In genomic region chr1:204852854-204853253, GRCh38 we compare ENCODE assay signal across 7 cellular contexts. TPM values are rescaled to one million over a fixed set of nuclear protein-coding genes. Genes with fewer than 3 reads are reported as not detected.
"Had no signal": no experiment of that assay in that cellular context is flagged by ENCODE, and none has a peak within 500 bp of the region (broad histone marks: within the 10 kb centered on the region; RNA-seq: fewer than 3 reads in every experiment).

No MANE protein-coding gene starts in this region.

- DNase-seq: H9, HCEC 1CT, IMR-90, KG1 had no signal

- ATAC-seq: GM23338, K562 had no signal

- H3K4me3 ChIP-seq: GM23338, K562 had no signal

RNA-seq across cellular contexts. Expression of gene NFASC, which starts 17.8 kb away (rescaled TPM):
- total RNA-seq: HT-29 had no signal
